1 cellular context compared by ENCODE assay signal in the genomic region with DNA sequence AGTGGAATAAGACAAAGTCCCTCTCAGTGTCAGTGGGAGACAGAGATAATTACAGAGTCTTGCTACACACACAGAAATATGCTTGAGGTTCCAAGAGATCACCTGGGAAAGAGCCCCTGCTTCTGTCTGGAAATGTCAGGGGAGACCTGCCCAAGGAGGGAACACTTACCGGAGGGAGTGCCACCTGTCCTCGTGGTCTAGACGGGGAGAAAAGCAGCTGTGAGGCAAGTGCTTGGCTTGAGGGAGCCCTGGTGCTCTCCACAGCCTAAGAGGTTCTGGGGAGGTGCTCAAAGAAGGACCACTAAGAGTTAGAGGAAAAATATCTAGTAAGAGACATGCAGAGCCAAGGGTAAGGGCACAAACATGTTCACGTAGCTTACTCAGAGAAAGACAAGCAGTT.
TF ChIP-seq lines count a peak whose summit lies in the region.

No MANE protein-coding gene starts in this region.

TF ChIP-seq in IMR-90, 13 proteins besides CTCF, POLR2A, EP300 and RAD21 (continued from another document):
- TF ChIP-seq ELK1 (IDR thresholded peaks at IDR 0.05; ENCODE audit: borderline replicate concordance, low read depth, low read length) (no peak), BHLHE40 (IDR thresholded peaks at IDR 0.05; ENCODE audit: low read depth, low read length) (no peak), SMC3 (IDR thresholded peaks at IDR 0.05; ENCODE audit: low read depth, low read length) (no peak), FOS (IDR thresholded peaks at IDR 0.05; ENCODE audit: low read depth, low read length) (no peak), CEBPB (IDR thresholded peaks at IDR 0.05; ENCODE audit: low read depth, low read length) (no peak), MAZ (IDR thresholded peaks at IDR 0.05; ENCODE audit: borderline replicate concordance, low read depth, low read length) (no peak), MXI1 (IDR thresholded peaks at IDR 0.05; ENCODE audit: borderline replicate concordance, low read depth, low read length) (no peak)
